In genomic region chr15:78207110-78207458, GRCh38 we compare ENCODE assay signal across 22 cellular contexts. TPM values are rescaled to one million over a fixed set of nuclear protein-coding genes. Genes with fewer than 3 reads are reported as not detected.
DNase-seq lines count a peak whose midpoint lies in the region; ATAC-seq and TF ChIP-seq lines count a peak whose summit lies in the region.
"Had no signal": no experiment of that assay in that cellular context is flagged by ENCODE, and none has a peak within 500 bp of the region (broad histone marks: within the 10 kb centered on the region; RNA-seq: fewer than 3 reads in every experiment).

No MANE protein-coding gene starts in this region.

- intact Hi-C loops in Panc1 (cut with micrococcal nuclease; ENCODE audit: unreplicated experiment), result no loop called here

- CTCF ChIA-PET in Panc1 (lab: Charles Lee), result interaction anchor here (1.6 kb wide), 1 partner anchor 12 kb away, joined by 10 read pairs; no protein-coding TSS in a partner anchor

- H3K9ac ChIP-seq in skeletal muscle satellite cell (ENCODE audit: low read depth, low read length), result no peak overlapping the region

- TF ChIP-seq CTCF in C4-2B (conservative IDR thresholded peaks at IDR 0.05) (no peak), Panc1 (IDR thresholded peaks at IDR 0.05) (no peak), osteoblast (IDR thresholded peaks at IDR 0.05; ENCODE audit: extremely low read depth, low read depth, low read length) (no peak)

- H3K36me3 ChIP-seq in Panc1 (ENCODE audit: control insufficient read depth, insufficient read depth, low read length), result no peaks in the 10 kb centered on the region
- H3K36me3 ChIP-seq in skeletal muscle satellite cell (ENCODE audit: insufficient read depth, low read length), result no peaks in the 10 kb centered on the region
- no peaks in the 10 kb centered on the region for H3K36me3 ChIP-seq in osteoblast (ENCODE audit: insufficient read depth, low read length)
- H3K36me3 ChIP-seq: cardiac muscle cell, heart left ventricle, uterus had no signal

- H3K9me3 ChIP-seq in Panc1 (ENCODE audit: control insufficient read depth, insufficient read depth, low read depth, low read length), result no peaks in the 10 kb centered on the region
- no peaks in the 10 kb centered on the region for H3K9me3 ChIP-seq in skeletal muscle satellite cell (replicated peaks; ENCODE audit: low read length)
- no peaks in the 10 kb centered on the region for H3K9me3 ChIP-seq in osteoblast (ENCODE audit: low read depth, low read length)
- H3K9me3 ChIP-seq: heart left ventricle, uterus had no signal

- DNase-seq in Panc1 (ENCODE audit: low read depth, low spot score) (no peak), osteoblast (ENCODE audit: insufficient read length, low spot score, missing footprints) (no peak), NCI-H1105 treated with DMSO at 0.1 percent for 48 hours (lab: John Stamatoyannopoulos, UW) (no peak)
- DNase-seq: activated CD4-positive, alpha-beta T cell treated with anti-CD3 and anti-CD28 coated beads, Interleukin-2, amount 50 U/mL, for 4 hours; activated naive CD4-positive, alpha-beta T cell; NCI-H1417; NCI-H2081 treated with DMSO at 0.1 percent for 48 hours; NCI-H446 treated with DMSO at 0.1 percent for 48 hours; NK-92 treated with Interleukin-12 subunit alpha and Interleukin-12 subunit beta, amount 100 ng/mL, for 24 hours; stimulated activated CD4-positive, alpha-beta T cell treated with anti-CD3 and anti-CD28 coated beads, Interleukin-15, amount 100 ng/mL, for 24 hours; uterus had no signal

- no TSS peak for BruUV-seq in Panc1 (replicated peaks; lab: Mats Ljungman, UMichigan)

- H4K20me1 ChIP-seq in osteoblast (ENCODE audit: insufficient read depth, low read length), result no peaks in the 10 kb centered on the region

- H3K4me3 ChIP-seq in Panc1 (ENCODE audit: low read depth in 2 of 2, low read length in 2 of 2) (no peak overlapping the region), skeletal muscle satellite cell (ENCODE audit: low read length) (no peak overlapping the region), osteoblast (ENCODE audit: insufficient read depth, low read length) (no peak overlapping the region)
- H3K4me3 ChIP-seq: cardiac muscle cell, heart left ventricle, SK-N-MC, uterus had no signal

- in situ Hi-C loops in Panc1 (cut with HindIII; ENCODE audit: low pct_unique_long_range_greater_than_20kb, low sequenced_read_pairs), result no loop called here

- 0 out of 2 replicates have a peak, but pooled peaks have one; percentile 8 for ATAC-seq in Panc1
- no peak for ATAC-seq in GM18909 (IDR thresholded peaks at IDR 0.05; ENCODE audit: poor library complexity, unreplicated experiment)
- no peak for ATAC-seq in GM19023 (IDR thresholded peaks at IDR 0.05; ENCODE audit: unreplicated experiment)
- ATAC-seq: heart left ventricle had no signal

- H3K4me1 ChIP-seq in Panc1 (ENCODE audit: control insufficient read depth, insufficient read depth, low read length) (peaks cover 39% of the 10 kb centered on the region), skeletal muscle satellite cell (ENCODE audit: control insufficient read depth, insufficient read depth, low read length) (peaks cover 32% of the 10 kb centered on the region), osteoblast (ENCODE audit: insufficient read depth, low read length) (peaks cover 15% of the 10 kb centered on the region)
- H3K4me1 ChIP-seq: uterus had no signal

- peak overlapping the region; percentile 94 for H3K27ac ChIP-seq in C4-2B
- no peak overlapping the region for H3K27ac ChIP-seq in Panc1 (ENCODE audit: low read length)
- H3K27ac ChIP-seq in layer of hippocampus (ENCODE audit: low read depth, low read length), result peak overlapping the region; percentile 92
- H3K27ac ChIP-seq in osteoblast (ENCODE audit: low read depth, low read length), result no peak overlapping the region
- H3K27ac ChIP-seq: cardiac muscle cell, heart left ventricle, SK-N-MC, uterus had no signal

- POLR2A ChIA-PET in Panc1 (lab: Charles Lee), result no interaction called here

- H3K27me3 ChIP-seq in Panc1 (ENCODE audit: control insufficient read depth, insufficient read depth, low read length) (no peaks in the 10 kb centered on the region), layer of hippocampus (ENCODE audit: control insufficient read depth, insufficient read depth, low read length) (no peaks in the 10 kb centered on the region), skeletal muscle satellite cell (ENCODE audit: control insufficient read depth, insufficient read depth, low read length) (peaks cover 18% of the 10 kb centered on the region), osteoblast (ENCODE audit: insufficient read depth, low read length) (peaks cover 7% of the 10 kb centered on the region)
- H3K27me3 ChIP-seq: cardiac muscle cell, heart left ventricle, uterus had no signal

- peak overlapping the region; percentile 13 for H3K4me2 ChIP-seq in skeletal muscle satellite cell (ENCODE audit: low read length)
- no peak overlapping the region for H3K4me2 ChIP-seq in osteoblast (ENCODE audit: insufficient read depth, low read length)

- no peaks in the 10 kb centered on the region for H3K79me2 ChIP-seq in osteoblast (ENCODE audit: insufficient read depth, low read length)

- H2AFZ ChIP-seq in osteoblast (ENCODE audit: low read length), result no peak overlapping the region

RNA-seq across cellular contexts. Expression of gene ACSBG1, which starts 27.3 kb away (rescaled TPM):
- total RNA-seq in Panc1 (2021; ENCODE audit: unreplicated experiment) (0.31 TPM), osteoblast (under 0.01 TPM in 2 replicates)
- polyA plus RNA-seq in Panc1 (2012; ENCODE audit: insufficient read length), result 0.21 TPM
- 0.22 TPM in 1 of 2 replicates, not detected in the other for total RNA-seq in skeletal muscle satellite cell (2012; rRNA removed)
- total RNA-seq: T-helper 2 cell treated with Interferon-gamma antibody and Interleukin-4, amounts not matched to agents 100 ng/mL and 5 ng/mL, for 36 hours had no signal
- polyA plus RNA-seq: CD14-positive monocyte, IgD-negative memory B cell had no signal

RNA-seq across cellular contexts. Expression of gene DNAJA4, which starts 57.3 kb away (rescaled TPM):
- total RNA-seq in Panc1 (2021; ENCODE audit: unreplicated experiment) (11.1 TPM), osteoblast (2.1 and 2.2 TPM in 2 replicates)
- polyA plus RNA-seq in Panc1 (2012; ENCODE audit: insufficient read length), result 13.0 TPM
- 1.3 and 2.0 TPM in 2 replicates for total RNA-seq in skeletal muscle satellite cell (2012; rRNA removed)

RNA-seq across cellular contexts. Expression of gene IDH3A, which starts 57.9 kb away (rescaled TPM):
- total RNA-seq in Panc1 (2021; ENCODE audit: unreplicated experiment) (116 TPM), osteoblast (29.5 and 30.4 TPM in 2 replicates)
- 86.0 TPM for polyA plus RNA-seq in Panc1 (2012; ENCODE audit: insufficient read length)
- 47.4 and 53.1 TPM in 2 replicates for total RNA-seq in skeletal muscle satellite cell (2012; rRNA removed)

Comparison
In these comparisons a context has a peak if more than half of its experiments do, and no peak if none do; other contexts are left out.
1. H3K27ac ChIP-seq: peak in C4-2B (single experiment) and layer of hippocampus (single experiment); none in Panc1 (single experiment) and osteoblast (single experiment).